Comparison of ENCODE assay signal across 8 cellular contexts in genomic region chr3:29764603-29765254, GRCh38.
DNase-seq lines count a peak whose midpoint lies in the region; ATAC-seq and TF ChIP-seq lines count a peak whose summit lies in the region.

No MANE protein-coding gene starts in this region.

- ATAC-seq in HG03521 (IDR thresholded peaks at IDR 0.05; ENCODE audit: unreplicated experiment) (no peak), HG03196 (IDR thresholded peaks at IDR 0.05; ENCODE audit: unreplicated experiment) (no peak), HG02571 (IDR thresholded peaks at IDR 0.05; ENCODE audit: unreplicated experiment) (no peak), GM18909 (IDR thresholded peaks at IDR 0.05; ENCODE audit: poor library complexity, unreplicated experiment) (no peak)

- H3K27ac ChIP-seq in C4-2B, result no peak overlapping the region

- H3K4me3 Mint-ChIP-seq in brain, result no peak overlapping the region
- no peak overlapping the region for H3K4me3 Mint-ChIP-seq in mesothelial cell of epicardium

- H3K27me3 Mint-ChIP-seq in brain (peaks cover 8% of the 10 kb centered on the region), mesothelial cell of epicardium (ENCODE audit: low read depth) (no peaks in the 10 kb centered on the region)

- H3K9me3 Mint-ChIP-seq in brain (peaks cover 0 to 3% (median 0%) of the 10 kb centered on the region in 5 experiments), mesothelial cell of epicardium (peaks cover 5% of the 10 kb centered on the region)

- H3K36me3 Mint-ChIP-seq in brain (no peaks in the 10 kb centered on the region), mesothelial cell of epicardium (no peaks in the 10 kb centered on the region)

- peak; percentile 76 for TF ChIP-seq CTCF in C4-2B (conservative IDR thresholded peaks at IDR 0.05)
- TF ChIP-seq CTCF in brain (conservative IDR thresholded peaks at IDR 0.05), result peak; percentile 71
- TF ChIP-seq CTCF in mesothelial cell of epicardium (IDR thresholded peaks at IDR 0.05; ENCODE audit: unreplicated experiment), result peak; percentile 32

- peak; percentile 58 for DNase-seq in NCI-H1048 (lab: John Stamatoyannopoulos, UW)
- DNase-seq in mesothelial cell of epicardium (ENCODE audit: low spot score in 2 of 2, unreplicated experiment in 2 of 2), result no peak

- H3K27ac Mint-ChIP-seq in brain (peak overlapping the region in 1 of 5 experiments; percentile 35), mesothelial cell of epicardium (no peak overlapping the region)

- peaks cover 34% of the 10 kb centered on the region for H3K4me1 Mint-ChIP-seq in brain
- H3K4me1 Mint-ChIP-seq in mesothelial cell of epicardium, result peaks cover 42% of the 10 kb centered on the region
